In genomic region chr3:127074900-127075360, GRCh38 we compare ENCODE assay signal across 8 cellular contexts.
A peak's percentile ranks its signal among the peaks of the same experiment; 100 is the strongest.
DNase-seq lines count a peak whose midpoint lies in the region; ATAC-seq and TF ChIP-seq lines count a peak whose summit lies in the region.

No MANE protein-coding gene starts in this region.

- no peak overlapping the region for H3K4me3 Mint-ChIP-seq in type B pancreatic cell

- peak overlapping the region; percentile 48 for H3K27ac Mint-ChIP-seq in type B pancreatic cell

- no peaks in the 10 kb centered on the region for H3K27me3 Mint-ChIP-seq in type B pancreatic cell

- no peaks in the 10 kb centered on the region for H3K36me3 Mint-ChIP-seq in type B pancreatic cell

- no peak for TF ChIP-seq CTCF in type B pancreatic cell (conservative IDR thresholded peaks at IDR 0.05)

- DNase-seq in DMS79 treated with DMSO at 0.1 percent for 48 hours (lab: John Stamatoyannopoulos, UW) (peak; percentile 70), RPMI7951 (ENCODE audit: low read depth) (peak; percentile 87), glomerular visceral epithelial cell (ENCODE audit: extremely low spot score) (peak; percentile 84), type B pancreatic cell (ENCODE audit: extremely low spot score, unreplicated experiment) (no peak), amniotic stem cell (lab: John Stamatoyannopoulos, UW) (no peak)
- no peak for DNase-seq in activated CD4-positive, alpha-beta T cell treated with anti-CD3 and anti-CD28 coated beads for 4 hours

- peaks cover 17% of the 10 kb centered on the region for H3K4me1 Mint-ChIP-seq in type B pancreatic cell (ENCODE audit: unreplicated experiment)

- peaks cover 10% of the 10 kb centered on the region for H3K9me3 Mint-ChIP-seq in type B pancreatic cell

- ATAC-seq in GM19395 (IDR thresholded peaks at IDR 0.05; ENCODE audit: unreplicated experiment) (peak; percentile 88), HG03342 (IDR thresholded peaks at IDR 0.05; ENCODE audit: unreplicated experiment) (peak; percentile 85)

Comparison
In these comparisons a context has a peak if more than half of its experiments do, and no peak if none do; other contexts are left out.
1. DNase-seq: peak in DMS79 treated with DMSO at 0.1 percent for 48 hours (single experiment), RPMI7951 (single experiment) and glomerular visceral epithelial cell (single experiment); none in type B pancreatic cell (single experiment), amniotic stem cell (single experiment) and activated CD4-positive, alpha-beta T cell treated with anti-CD3 and anti-CD28 coated beads for 4 hours (0 of 2).